8 cellular contexts compared by ENCODE assay signal in genomic region chr1:24112381-24113169, GRCh38. TPM values are rescaled to one million over a fixed set of nuclear protein-coding genes. Genes with fewer than 3 reads are reported as not detected.
DNase-seq lines count a peak whose midpoint lies in the region; ATAC-seq and TF ChIP-seq lines count a peak whose summit lies in the region.

No MANE protein-coding gene starts in this region.

- no peaks in the 10 kb centered on the region for H3K4me1 ChIP-seq in A673 (ENCODE audit: insufficient read depth, low read length, poor library complexity, severe bottlenecking)
- peaks cover 0 to 5% of the 10 kb centered on the region in 2 donors for H3K4me1 ChIP-seq in muscle layer of duodenum (ENCODE audit: control insufficient read depth in 1 of 2, insufficient read depth in 2 of 2, low read length in 2 of 2)

- peak; percentile 92 for ATAC-seq in stimulated activated effector memory CD8-positive, alpha-beta T cell treated with anti-CD3 and anti-CD28 coated beads, Interleukin-12 subunit alpha, Interleukin-12 subunit beta, amount 100 ng/mL, for 72 hours
- no peak for ATAC-seq in GM21528 (IDR thresholded peaks at IDR 0.05; ENCODE audit: low FRiP score, unreplicated experiment)

- H3K27ac Mint-ChIP-seq in activated CD4-positive, alpha-beta memory T cell treated with anti-CD3 and anti-CD28 coated beads for 36 hours, result no peak overlapping the region
- H3K27ac Mint-ChIP-seq in stimulated activated effector memory CD8-positive, alpha-beta T cell treated with anti-CD3 and anti-CD28 coated beads, Interleukin-12 subunit alpha, Interleukin-12 subunit beta, amount 100 ng/mL, for 72 hours, result no peak overlapping the region

- DNase-seq in A673 (ENCODE audit: low spot score) (peak; percentile 58), NCI-H2227 (lab: John Stamatoyannopoulos, UW; ENCODE audit: unreplicated experiment) (peak; percentile 72), epithelial cell of prostate (ENCODE audit: low read depth, low spot score) (no peak)
- peak; percentile 77 for DNase-seq in activated CD4-positive, alpha-beta memory T cell treated with anti-CD3 and anti-CD28 coated beads for 36 hours
- DNase-seq in stimulated activated effector memory CD8-positive, alpha-beta T cell treated with anti-CD3 and anti-CD28 coated beads, Interleukin-12 subunit alpha, Interleukin-12 subunit beta, amount 100 ng/mL, for 72 hours (ENCODE audit: low spot score in 2 of 2), result peak; percentile 22 to 65

- H3K27me3 Mint-ChIP-seq in activated CD4-positive, alpha-beta memory T cell treated with anti-CD3 and anti-CD28 coated beads for 36 hours, result peaks cover 23% of the 10 kb centered on the region

- H3K9me3 ChIP-seq in A673 (ENCODE audit: low read depth, low read length, poor library complexity, severe bottlenecking) (no peaks in the 10 kb centered on the region), muscle layer of duodenum (ENCODE audit: control insufficient read depth in 1 of 2, low read length in 2 of 2) (no peaks in the 10 kb centered on the region)

- H3K36me3 ChIP-seq in A673 (ENCODE audit: insufficient read depth, low read length, poor library complexity, severe bottlenecking) (no peaks in the 10 kb centered on the region), muscle layer of duodenum (ENCODE audit: control insufficient read depth in 1 of 2, insufficient read depth in 2 of 2, low read length in 2 of 2) (no peaks in the 10 kb centered on the region)

- POLR2A ChIA-PET in A673 (lab: Charles Lee; ENCODE audit: low non-redundant PET), result no interaction called here
- POLR2A ChIA-PET in activated CD4-positive, alpha-beta memory T cell treated with anti-CD3 and anti-CD28 coated beads for 36 hours (lab: Charles Lee), result no interaction called here

- H3K4me3 ChIP-seq in A673 (ENCODE audit: low read depth, low read length, poor library complexity, severe bottlenecking), result peak overlapping the region; percentile 9
- peak overlapping the region; percentile 53 to 55 for H3K4me3 ChIP-seq in muscle layer of duodenum (ENCODE audit: low read depth in 1 of 2, low read length in 2 of 2)

- TF ChIP-seq CTCF in A673 (conservative IDR thresholded peaks at IDR 0.05; ENCODE audit: low read depth, low read length), result peak; percentile 61
- peak; percentile 42 for TF ChIP-seq CTCF in GM12874 (IDR thresholded peaks at IDR 0.05; ENCODE audit: insufficient read depth, low read depth, low read length)

- peak overlapping the region; percentile 12 for H3K4me3 Mint-ChIP-seq in activated CD4-positive, alpha-beta memory T cell treated with anti-CD3 and anti-CD28 coated beads for 36 hours
- H3K4me3 Mint-ChIP-seq in stimulated activated effector memory CD8-positive, alpha-beta T cell treated with anti-CD3 and anti-CD28 coated beads, Interleukin-12 subunit alpha, Interleukin-12 subunit beta, amount 100 ng/mL, for 72 hours, result no peak overlapping the region

- H3K36me3 Mint-ChIP-seq in activated CD4-positive, alpha-beta memory T cell treated with anti-CD3 and anti-CD28 coated beads for 36 hours, result no peaks in the 10 kb centered on the region
- H3K36me3 Mint-ChIP-seq in stimulated activated effector memory CD8-positive, alpha-beta T cell treated with anti-CD3 and anti-CD28 coated beads, Interleukin-12 subunit alpha, Interleukin-12 subunit beta, amount 100 ng/mL, for 72 hours, result no peaks in the 10 kb centered on the region

- intact Hi-C loops in A673 (cut with micrococcal nuclease; ENCODE audit: unreplicated experiment), result loop anchor here (2.0 kb wide), 1 partner anchor 42 kb away; no protein-coding TSS in a partner anchor
- intact Hi-C loops in activated CD4-positive, alpha-beta memory T cell treated with anti-CD3 and anti-CD28 coated beads for 36 hours (cut with micrococcal nuclease), result loop anchor here (1.0 kb wide), 1 partner anchor 41 kb away; no protein-coding TSS in a partner anchor

- BruUV-seq in A673 (replicated peaks; lab: Mats Ljungman, UMichigan), result no TSS peak

- no peaks in the 10 kb centered on the region for H3K27me3 ChIP-seq in A673 (replicated peaks; ENCODE audit: insufficient read depth, low read depth, low read length, poor library complexity)
- no peaks in the 10 kb centered on the region for H3K27me3 ChIP-seq in muscle layer of duodenum (ENCODE audit: low read depth, low read length)

- no peak overlapping the region for H3K27ac ChIP-seq in A673 (ENCODE audit: low read depth, low read length, poor library complexity, severe bottlenecking)
- peak overlapping the region; percentile 77 for H3K27ac ChIP-seq in epithelial cell of prostate
- no peak overlapping the region for H3K27ac ChIP-seq in muscle layer of duodenum (ENCODE audit: low read length)

- H3K9me3 Mint-ChIP-seq in activated CD4-positive, alpha-beta memory T cell treated with anti-CD3 and anti-CD28 coated beads for 36 hours, result no peaks in the 10 kb centered on the region
- H3K9me3 Mint-ChIP-seq in stimulated activated effector memory CD8-positive, alpha-beta T cell treated with anti-CD3 and anti-CD28 coated beads, Interleukin-12 subunit alpha, Interleukin-12 subunit beta, amount 100 ng/mL, for 72 hours, result no peaks in the 10 kb centered on the region

- H3K4me1 Mint-ChIP-seq in activated CD4-positive, alpha-beta memory T cell treated with anti-CD3 and anti-CD28 coated beads for 36 hours (ENCODE audit: low read depth), result peaks cover 2% of the 10 kb centered on the region
- peaks cover 27% of the 10 kb centered on the region for H3K4me1 Mint-ChIP-seq in stimulated activated effector memory CD8-positive, alpha-beta T cell treated with anti-CD3 and anti-CD28 coated beads, Interleukin-12 subunit alpha, Interleukin-12 subunit beta, amount 100 ng/mL, for 72 hours

- CTCF ChIA-PET in A673 (lab: Charles Lee), result interaction anchor here (0.7 kb wide), 1 partner anchor 41 kb away, joined by 3 read pairs; no protein-coding TSS in a partner anchor
- CTCF ChIA-PET in activated CD4-positive, alpha-beta memory T cell treated with anti-CD3 and anti-CD28 coated beads for 36 hours (lab: Charles Lee), result interaction anchor here (0.6 to 1.6 kb wide), 5 partner anchors 37 to 451 kb away, joined by 3 to 10 read pairs (median 5); no protein-coding TSS in a partner anchor

RNA-seq across cellular contexts. Expression of gene MYOM3, which starts 0.6 kb away (rescaled TPM):
- not detected in 2 replicates for total RNA-seq in A673 (2021)
- total RNA-seq in activated CD4-positive, alpha-beta memory T cell treated with anti-CD3 and anti-CD28 coated beads for 36 hours, result not detected

RNA-seq across cellular contexts. Expression of gene IL22RA1, which starts 30.4 kb away (rescaled TPM):
- 0.24 TPM in 2 replicates for total RNA-seq in A673 (2021)
- total RNA-seq in activated CD4-positive, alpha-beta memory T cell treated with anti-CD3 and anti-CD28 coated beads for 36 hours, result not detected
